ENCODE assay signal across 9 cellular contexts in genomic region chr15:92077353-92078080, GRCh38.
DNase-seq lines count a peak whose midpoint lies in the region; ATAC-seq and TF ChIP-seq lines count a peak whose summit lies in the region.
"Had no signal": no experiment of that assay in that cellular context is flagged by ENCODE, and none has a peak within 500 bp of the region (broad histone marks: within the 10 kb centered on the region; RNA-seq: fewer than 3 reads in every experiment).

No MANE protein-coding gene starts in this region.

- H4K20me1 ChIP-seq in PC-3 (ENCODE audit: low read length) (no peaks in the 10 kb centered on the region), osteoblast (ENCODE audit: insufficient read depth, low read length) (peaks cover 2% of the 10 kb centered on the region)

- no peaks in the 10 kb centered on the region for H3K27me3 Mint-ChIP-seq in CD8-positive, alpha-beta memory T cell

- no peaks in the 10 kb centered on the region for H3F3A ChIP-seq in PC-3 (ENCODE audit: low read length, unreplicated experiment)

- TF ChIP-seq POLR2A in upper lobe of left lung (IDR thresholded peaks at IDR 0.05), result no peak

- H3K4me3 ChIP-seq in CD8-positive, alpha-beta memory T cell (ENCODE audit: low read length), result no peak overlapping the region
- H3K4me3 ChIP-seq in PC-3 (ENCODE audit: low read length) (no peak overlapping the region), fibroblast of the aortic adventitia (ENCODE audit: low read depth, low read length) (no peak overlapping the region), osteoblast (ENCODE audit: insufficient read depth, low read length) (no peak overlapping the region), upper lobe of left lung (no peak overlapping the region)
- H3K4me3 ChIP-seq: SK-N-MC had no signal

- no peaks in the 10 kb centered on the region for H3K9me3 Mint-ChIP-seq in CD8-positive, alpha-beta memory T cell

- H3K4me2 ChIP-seq in PC-3 (ENCODE audit: low read length) (no peak overlapping the region), osteoblast (ENCODE audit: insufficient read depth, low read length) (no peak overlapping the region)

- no peak for TF ChIP-seq EP300 in upper lobe of left lung (IDR thresholded peaks at IDR 0.05)

- H3K9me3 ChIP-seq in CD8-positive, alpha-beta memory T cell (ENCODE audit: low read length), result no peaks in the 10 kb centered on the region
- H3K9me3 ChIP-seq in PC-3 (ENCODE audit: low read length), result no peaks in the 10 kb centered on the region
- H3K9me3 ChIP-seq in osteoblast (ENCODE audit: low read depth, low read length), result no peaks in the 10 kb centered on the region
- no peaks in the 10 kb centered on the region for H3K9me3 ChIP-seq in upper lobe of left lung

- peaks cover 32 to 49% (median 40%) of the 10 kb centered on the region in 3 donors for H3K4me1 Mint-ChIP-seq in CD8-positive, alpha-beta memory T cell

- H3K79me2 ChIP-seq in PC-3 (ENCODE audit: low read length), result no peaks in the 10 kb centered on the region
- H3K79me2 ChIP-seq in osteoblast (ENCODE audit: insufficient read depth, low read length), result no peaks in the 10 kb centered on the region

- BruUV-seq in PC-3 (replicated peaks; lab: Mats Ljungman, UMichigan), result no TSS peak

- H3K27ac Mint-ChIP-seq in CD8-positive, alpha-beta memory T cell, result peak overlapping the region in 2 of 8 donors; percentile 29 to 33

- H3K4me1 ChIP-seq in CD8-positive, alpha-beta memory T cell (ENCODE audit: insufficient read depth, low read length), result peaks cover 13% of the 10 kb centered on the region
- H3K4me1 ChIP-seq in PC-3 (ENCODE audit: insufficient read depth, low read length), result no peaks in the 10 kb centered on the region
- H3K4me1 ChIP-seq in osteoblast (ENCODE audit: insufficient read depth, low read length), result peaks cover 8% of the 10 kb centered on the region
- peaks cover 39 to 48% (median 40%) of the 10 kb centered on the region in 4 donors for H3K4me1 ChIP-seq in upper lobe of left lung

- POLR2A ChIA-PET in CD8-positive, alpha-beta memory T cell (lab: Charles Lee), result no interaction called here
- POLR2A ChIA-PET in PC-3 (lab: Charles Lee; ENCODE audit: unreplicated experiment), result no interaction called here

- no peaks in the 10 kb centered on the region for H3K27me3 ChIP-seq in CD8-positive, alpha-beta memory T cell (ENCODE audit: insufficient read depth, low read length, poor library complexity, severe bottlenecking)
- H3K27me3 ChIP-seq in PC-3 (ENCODE audit: low read length) (peaks cover 21% of the 10 kb centered on the region), osteoblast (ENCODE audit: insufficient read depth, low read length) (no peaks in the 10 kb centered on the region), upper lobe of left lung (no peaks in the 10 kb centered on the region)

- peak; percentile 21 to 67 (median 28) for DNase-seq in CD8-positive, alpha-beta memory T cell
- DNase-seq in HT1080 (ENCODE audit: low read depth), result peak; percentile 64
- DNase-seq in PC-3, result peak; percentile 69
- DNase-seq in activated T-helper 1 cell treated with Interleukin-2 at 50 U/mL for 16 hours (ENCODE audit: low read depth), result peak; percentile 24
- DNase-seq in fibroblast of the aortic adventitia (ENCODE audit: low read depth), result peak; percentile 74
- DNase-seq in osteoblast (ENCODE audit: insufficient read length, low spot score, missing footprints), result peak; percentile 93
- peak in 1 of 2 donors; percentile 72 for DNase-seq in upper lobe of left lung

- H2AFZ ChIP-seq in PC-3 (ENCODE audit: low read length) (peak overlapping the region; percentile 45; the same call in 1 of the 2 replicates), osteoblast (ENCODE audit: low read length) (no peak overlapping the region)

- no peaks in the 10 kb centered on the region for H3K36me3 ChIP-seq in CD8-positive, alpha-beta memory T cell (ENCODE audit: insufficient read depth, low read length)
- H3K36me3 ChIP-seq in PC-3 (ENCODE audit: low read depth, low read length) (no peaks in the 10 kb centered on the region), osteoblast (ENCODE audit: insufficient read depth, low read length) (no peaks in the 10 kb centered on the region), upper lobe of left lung (no peaks in the 10 kb centered on the region)

- no peak overlapping the region for H3K4me3 Mint-ChIP-seq in CD8-positive, alpha-beta memory T cell

- CTCF ChIA-PET in CD8-positive, alpha-beta memory T cell (lab: Charles Lee), result interaction anchor here (0.9 to 3.6 kb wide), 9 partner anchors 8 to 371 kb away, joined by 3 to 20 read pairs (median 4); no protein-coding TSS in a partner anchor
- CTCF ChIA-PET in PC-3 (lab: Charles Lee), result no interaction called here

- intact Hi-C loops in PC-3 (cut with micrococcal nuclease), result no loop called here

- no peaks in the 10 kb centered on the region for H3K9me2 ChIP-seq in PC-3 (replicated peaks; ENCODE audit: low read length)

- peaks cover 0 to 2% (median 0%) of the 10 kb centered on the region in 3 donors for H3K36me3 Mint-ChIP-seq in CD8-positive, alpha-beta memory T cell

- peak; percentile 66 for ATAC-seq in GM19397 (IDR thresholded peaks at IDR 0.05; ENCODE audit: unreplicated experiment)
- ATAC-seq in PC-3, result no peak
- peak; percentile 41 to 73 for ATAC-seq in upper lobe of left lung (ENCODE audit: low FRiP score in 2 of 2)

- TF ChIP-seq CTCF in PC-3 (conservative IDR thresholded peaks at IDR 0.05; ENCODE audit: low read depth, low read length) (peak; percentile 75), fibroblast of the aortic adventitia (IDR thresholded peaks at IDR 0.05; ENCODE audit: insufficient read depth, low read length) (peak; percentile 86), osteoblast (IDR thresholded peaks at IDR 0.05; ENCODE audit: extremely low read depth, low read depth, low read length) (peak; percentile 82), upper lobe of left lung (IDR thresholded peaks at IDR 0.05) (peak; percentile 56 to 85 (median 80))

- H3K27ac ChIP-seq in CD8-positive, alpha-beta memory T cell (ENCODE audit: low read depth, low read length), result no peak overlapping the region
- H3K27ac ChIP-seq in PC-3 (ENCODE audit: low read length) (no peak overlapping the region), osteoblast (ENCODE audit: low read depth, low read length) (no peak overlapping the region), upper lobe of left lung (no peak overlapping the region)
- H3K27ac ChIP-seq: SK-N-MC had no signal

- 54 to 60% methylated on average over 12 to 13 of the region's 13 CpGs for WGBS in upper lobe of left lung, 2 donors

- no peak overlapping the region for H3K9ac ChIP-seq in PC-3 (ENCODE audit: low read length)
